In the genomic region with DNA sequence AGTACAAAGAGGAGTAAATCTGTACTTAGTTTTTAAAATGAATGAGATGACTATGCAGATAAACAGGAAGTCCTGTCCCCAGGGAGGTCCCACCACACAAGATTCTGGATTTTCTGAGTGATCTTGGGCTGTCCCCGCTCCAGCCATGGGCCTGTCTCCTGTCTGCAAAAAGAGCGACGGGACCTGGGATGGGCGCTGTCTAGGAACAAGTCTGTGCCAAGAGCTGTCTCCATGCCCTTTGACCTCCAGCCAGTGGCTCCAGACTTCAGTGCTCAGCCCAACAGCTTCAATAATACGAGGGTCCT, we compare ENCODE assay signal across 9 cellular contexts. TPM values are rescaled to one million over a fixed set of nuclear protein-coding genes. Genes with fewer than 3 reads are reported as not detected.
DNase-seq lines count a peak whose midpoint lies in the region; ATAC-seq, FAIRE-seq and TF ChIP-seq lines count a peak whose summit lies in the region.
"Had no signal": no experiment of that assay in that cellular context is flagged by ENCODE, and none has a peak within 500 bp of the region (broad histone marks: within the 10 kb centered on the region; RNA-seq: fewer than 3 reads in every experiment).

No MANE protein-coding gene starts in this region.

- peaks cover 77% of the 10 kb centered on the region for H3K4me1 ChIP-seq in keratinocyte (ENCODE audit: control insufficient read depth, extremely low read depth, insufficient read depth, low read length)

- no peak overlapping the region for H3K9ac ChIP-seq in keratinocyte (ENCODE audit: control insufficient read depth, extremely low read depth, insufficient read depth, low read length)

- H3K27me3 ChIP-seq in keratinocyte (ENCODE audit: control insufficient read depth, extremely low read depth, insufficient read depth, low read length): no peaks in the 10 kb centered on the region

- no peak overlapping the region for H3K4me3 Mint-ChIP-seq in activated T-cell treated with anti-CD3 and anti-CD28 coated beads, Interleukin-2, amount 50 U/mL, for 72 hours
- no peak overlapping the region for H3K4me3 Mint-ChIP-seq in activated T-cell treated with anti-CD3 and anti-CD28 coated beads, Interleukin-2, amount 50 U/mL, for 4 hours
- peak overlapping the region; percentile 85 for H3K4me3 Mint-ChIP-seq in activated T-helper 17 cell treated with anti-CD3 and anti-CD28 coated beads, Interleukin-2, amount 50 U/mL, for 72 hours

- H4K20me1 ChIP-seq in keratinocyte (ENCODE audit: control insufficient read depth, extremely low read depth, insufficient read depth, low read length): peaks cover 62% of the 10 kb centered on the region

- no peaks in the 10 kb centered on the region for H3K27me3 Mint-ChIP-seq in activated T-cell treated with anti-CD3 and anti-CD28 coated beads, Interleukin-2, amount 50 U/mL, for 72 hours (ENCODE audit: low read depth)
- no peaks in the 10 kb centered on the region for H3K27me3 Mint-ChIP-seq in activated T-cell treated with anti-CD3 and anti-CD28 coated beads, Interleukin-2, amount 50 U/mL, for 4 hours (ENCODE audit: low read depth)
- H3K27me3 Mint-ChIP-seq in activated T-helper 17 cell treated with anti-CD3 and anti-CD28 coated beads, Interleukin-2, amount 50 U/mL, for 72 hours: no peaks in the 10 kb centered on the region

- peak; percentile 9 to 25 for ATAC-seq in activated T-cell treated with anti-CD3 and anti-CD28 coated beads, Interleukin-2, amount 50 U/mL, for 72 hours (replicated peaks in 1 of 2)
- no peak for ATAC-seq in activated T-cell treated with anti-CD3 and anti-CD28 coated beads, Interleukin-2, amount 50 U/mL, for 4 hours
- peak; percentile 44 for ATAC-seq in activated T-helper 17 cell treated with anti-CD3 and anti-CD28 coated beads, Interleukin-2, amount 50 U/mL, for 72 hours (replicated peaks)
- no peak for ATAC-seq in HG02642 (IDR thresholded peaks at IDR 0.05; ENCODE audit: poor library complexity, unreplicated experiment)

- H3K4me2 ChIP-seq in keratinocyte (ENCODE audit: control insufficient read depth, extremely low read depth, insufficient read depth, low read depth, low read length): no peak overlapping the region

- DNase-seq in activated T-cell treated with anti-CD3 and anti-CD28 coated beads, Interleukin-2, amount 50 U/mL, for 72 hours: no peak
- DNase-seq in activated T-cell treated with anti-CD3 and anti-CD28 coated beads, Interleukin-2, amount 50 U/mL, for 4 hours: no peak
- DNase-seq in keratinocyte (ENCODE audit: low read depth, low spot score) (no peak), NCI-H82 (lab: John Stamatoyannopoulos, UW) (no peak), T1000 (lab: John Stamatoyannopoulos, UW) (no peak)
- DNase-seq: NCI-H2029 treated with DMSO at 0.1 percent for 48 hours had no signal

- H2AFZ ChIP-seq in keratinocyte (ENCODE audit: control insufficient read depth, low read length): no peak overlapping the region

- peaks cover 0 to 5% of the 10 kb centered on the region in 2 donors for H3K36me3 Mint-ChIP-seq in activated T-cell treated with anti-CD3 and anti-CD28 coated beads, Interleukin-2, amount 50 U/mL, for 72 hours (ENCODE audit: insufficient read depth in 2 of 2)
- peaks cover 10% of the 10 kb centered on the region for H3K36me3 Mint-ChIP-seq in activated T-cell treated with anti-CD3 and anti-CD28 coated beads, Interleukin-2, amount 50 U/mL, for 4 hours (ENCODE audit: insufficient read depth)
- H3K36me3 Mint-ChIP-seq in activated T-helper 17 cell treated with anti-CD3 and anti-CD28 coated beads, Interleukin-2, amount 50 U/mL, for 72 hours (ENCODE audit: low read depth): peaks cover 75% of the 10 kb centered on the region

- no peak for TF ChIP-seq CTCF in keratinocyte (optimal IDR thresholded peaks at IDR 0.05 in 1 of 3, IDR thresholded peaks at IDR 0.05 in 1 of 3, conservative IDR thresholded peaks at IDR 0.05 in 1 of 3; ENCODE audit: extremely low read depth in 1 of 3, insufficient read depth in 2 of 3, low read length in 3 of 3)

- no peak overlapping the region for H3K4me3 ChIP-seq in keratinocyte (ENCODE audit: control insufficient read depth in 2 of 3, extremely low read depth in 1 of 3, insufficient read depth in 2 of 3, low read depth in 1 of 3, low read length in 3 of 3)

- H3K9me1 ChIP-seq in keratinocyte (ENCODE audit: control insufficient read depth, extremely low read depth, insufficient read depth, low read length): peaks cover 11% of the 10 kb centered on the region

- dilution Hi-C loops in keratinocyte (cut with MboI; ENCODE audit: extremely low pct_ligation_motif_present, low sequenced_read_pairs): no loop called here

- no peaks in the 10 kb centered on the region for H3K9me3 ChIP-seq in keratinocyte (ENCODE audit: control insufficient read depth, low read depth, low read length)

- peak overlapping the region; percentile 89 for H3K27ac Mint-ChIP-seq in activated T-cell treated with anti-CD3 and anti-CD28 coated beads, Interleukin-2, amount 50 U/mL, for 72 hours
- peak overlapping the region; percentile 92 for H3K27ac Mint-ChIP-seq in activated T-helper 17 cell treated with anti-CD3 and anti-CD28 coated beads, Interleukin-2, amount 50 U/mL, for 72 hours

- H3K79me2 ChIP-seq in keratinocyte (ENCODE audit: control insufficient read depth, insufficient read depth, low read length): peaks cover 99% of the 10 kb centered on the region

- H3K9me3 Mint-ChIP-seq in activated T-cell treated with anti-CD3 and anti-CD28 coated beads, Interleukin-2, amount 50 U/mL, for 72 hours: no peaks in the 10 kb centered on the region
- no peaks in the 10 kb centered on the region for H3K9me3 Mint-ChIP-seq in activated T-cell treated with anti-CD3 and anti-CD28 coated beads, Interleukin-2, amount 50 U/mL, for 4 hours
- no peaks in the 10 kb centered on the region for H3K9me3 Mint-ChIP-seq in activated T-helper 17 cell treated with anti-CD3 and anti-CD28 coated beads, Interleukin-2, amount 50 U/mL, for 72 hours

- FAIRE-seq in keratinocyte (lab: Jason Lieb, UNC): no peak

- H3K36me3 ChIP-seq in keratinocyte (ENCODE audit: control insufficient read depth in 2 of 2, extremely low read depth in 1 of 2, insufficient read depth in 2 of 2, low read length in 2 of 2): peaks cover 18 to 65% of the 10 kb centered on the region in 2 experiments

- H3K27ac ChIP-seq in keratinocyte (ENCODE audit: control insufficient read depth, insufficient read depth, low read length) (peak overlapping the region; percentile 1), temporal lobe (ENCODE audit: low read depth, low read length) (peak overlapping the region; percentile 44)

- peaks cover 70% of the 10 kb centered on the region for H3K4me1 Mint-ChIP-seq in activated T-cell treated with anti-CD3 and anti-CD28 coated beads, Interleukin-2, amount 50 U/mL, for 72 hours (ENCODE audit: low read depth)
- peaks cover 64% of the 10 kb centered on the region for H3K4me1 Mint-ChIP-seq in activated T-cell treated with anti-CD3 and anti-CD28 coated beads, Interleukin-2, amount 50 U/mL, for 4 hours (ENCODE audit: low read depth)
- H3K4me1 Mint-ChIP-seq in activated T-helper 17 cell treated with anti-CD3 and anti-CD28 coated beads, Interleukin-2, amount 50 U/mL, for 72 hours: peaks cover 58% of the 10 kb centered on the region

RNA-seq across cellular contexts. Expression of gene CSNK1E, which starts 6.0 kb away (rescaled TPM):
- 100 to 1,000 TPM; 106 to 107 TPM for total RNA-seq in activated T-cell treated with anti-CD3 and anti-CD28 coated beads, Interleukin-2, amount 50 U/mL, for 72 hours
- 10 to 100 TPM; 86.9 to 94.6 (median 91.7) TPM for total RNA-seq in activated T-cell treated with anti-CD3 and anti-CD28 coated beads, Interleukin-2, amount 50 U/mL, for 4 hours
- 100 to 1,000 TPM; 123 to 132 TPM for total RNA-seq in activated T-helper 17 cell treated with anti-CD3 and anti-CD28 coated beads, Interleukin-2, amount 50 U/mL, for 72 hours
- polyA plus RNA-seq in keratinocyte: 168 to 229 TPM (median 198 TPM) in 3 replicates
- 103 TPM for polyA plus RNA-seq in keratinocyte (2011; ENCODE audit: low read depth)
- polyA plus RNA-seq in keratinocyte (2011; cell fraction: cytosol; rRNA removed): 156 and 222 TPM in 2 replicates
- 405 and 521 TPM in 2 replicates for polyA plus RNA-seq in keratinocyte (2011; cell fraction: nucleus; rRNA removed)
- polyA plus RNA-seq in keratinocyte (2012; ENCODE audit: low replicate concordance): 138 and 148 TPM in 2 replicates
- polyA minus RNA-seq in keratinocyte: 186 to 256 TPM (median 187 TPM) in 3 replicates
- polyA minus RNA-seq in keratinocyte (2011; cell fraction: cytosol; rRNA and poly(A)+ RNA removed): 182 TPM
- polyA minus RNA-seq in keratinocyte (2011; cell fraction: nucleus; rRNA and poly(A)+ RNA removed): 122 and 125 TPM in 2 replicates
- total RNA-seq in temporal lobe: 134 TPM

RNA-seq across cellular contexts. Expression of gene TMEM184B, which starts 38.5 kb away (rescaled TPM):
- total RNA-seq in activated T-cell treated with anti-CD3 and anti-CD28 coated beads, Interleukin-2, amount 50 U/mL, for 72 hours: 10 to 100 TPM; 22.9 to 27.5 TPM
- 10 to 100 TPM; 26.5 to 33.5 (median 27.8) TPM for total RNA-seq in activated T-cell treated with anti-CD3 and anti-CD28 coated beads, Interleukin-2, amount 50 U/mL, for 4 hours
- 10 to 100 TPM; 31.5 to 36.5 TPM for total RNA-seq in activated T-helper 17 cell treated with anti-CD3 and anti-CD28 coated beads, Interleukin-2, amount 50 U/mL, for 72 hours
- polyA plus RNA-seq in keratinocyte: 12.8 to 47.3 TPM (median 18.8 TPM) in 3 replicates
- polyA plus RNA-seq in keratinocyte (2011; ENCODE audit: low read depth): 3.8 TPM
- polyA plus RNA-seq in keratinocyte (2011; cell fraction: cytosol; rRNA removed): 25.0 and 37.5 TPM in 2 replicates
- 52.2 and 66.1 TPM in 2 replicates for polyA plus RNA-seq in keratinocyte (2011; cell fraction: nucleus; rRNA removed)
- polyA plus RNA-seq in keratinocyte (2012; ENCODE audit: low replicate concordance): 27.6 and 57.4 TPM in 2 replicates
- polyA minus RNA-seq in keratinocyte: 25.2 to 78.0 TPM (median 29.0 TPM) in 3 replicates
- 72.3 TPM for polyA minus RNA-seq in keratinocyte (2011; cell fraction: cytosol; rRNA and poly(A)+ RNA removed)
- 35.3 and 44.1 TPM in 2 replicates for polyA minus RNA-seq in keratinocyte (2011; cell fraction: nucleus; rRNA and poly(A)+ RNA removed)
- 9.3 TPM for total RNA-seq in temporal lobe

Comparison
In these comparisons a context has a peak if more than half of its experiments do, and no peak if none do; other contexts are left out.
1. ATAC-seq: peak in activated T-cell treated with anti-CD3 and anti-CD28 coated beads, Interleukin-2, amount 50 U/mL, for 72 hours (2 of 2) and activated T-helper 17 cell treated with anti-CD3 and anti-CD28 coated beads, Interleukin-2, amount 50 U/mL, for 72 hours (single experiment); none in activated T-cell treated with anti-CD3 and anti-CD28 coated beads, Interleukin-2, amount 50 U/mL, for 4 hours (0 of 2) and HG02642 (single experiment).